14 cellular contexts compared by ENCODE assay signal in genomic region chr5:77768978-77769377, GRCh38.
"Had no signal": no experiment of that assay in that cellular context is flagged by ENCODE, and none has a peak within 500 bp of the region (broad histone marks: within the 10 kb centered on the region; RNA-seq: fewer than 3 reads in every experiment).

No MANE protein-coding gene starts in this region.

- H3K9me3 ChIP-seq: pancreas, stomach had no signal

- H3K9me3 Mint-ChIP-seq: activated T-cell treated with anti-CD3 and anti-CD28 coated beads, Interleukin-2, amount 50 U/mL, for 4 hours had no signal

- H3K4me3 ChIP-seq: pancreas, stomach had no signal

- H3K27me3 ChIP-seq: pancreas, stomach had no signal

- H3K27ac ChIP-seq: pancreas, stomach had no signal

- H3K4me3 Mint-ChIP-seq: activated T-cell treated with anti-CD3 and anti-CD28 coated beads, Interleukin-2, amount 50 U/mL, for 4 hours had no signal

- H3K27me3 Mint-ChIP-seq: naive thymus-derived CD4-positive, alpha-beta T cell had no signal

- DNase-seq: activated CD4-positive, alpha-beta T cell treated with anti-CD3 and anti-CD28 coated beads, Interleukin-2, amount 50 U/mL, for 4 hours; activated CD4-positive, CD25-positive, alpha-beta regulatory T cell treated with anti-CD3 and anti-CD28 coated beads, Interleukin-2, amount 50 U/mL, for 72 hours; activated effector memory CD4-positive, alpha-beta T cell treated with Interleukin-2 at 50 U/mL for 16 hours; activated T-cell treated with anti-CD3 and anti-CD28 coated beads, Interleukin-2, amount 50 U/mL, for 4 hours; erythroblast; islet precursor cell; naive thymus-derived CD4-positive, alpha-beta T cell; pancreas; stimulated activated CD4-positive, alpha-beta T cell treated with anti-CD3 and anti-CD28 coated beads, Interleukin-12 subunit alpha, Interleukin-12 subunit beta, amount 100 ng/mL, for 4 hours; stimulated activated CD4-positive, alpha-beta T cell treated with anti-CD3 and anti-CD28 coated beads, Interleukin-2, amount 100 ng/mL, for 24 hours; stomach; SW 1271 had no signal

- ATAC-seq: activated naive CD4-positive, alpha-beta T cell treated with anti-CD3 and anti-CD28 coated beads, Interleukin-2, amount 50 U/mL, for 72 hours; activated T-cell treated with anti-CD3 and anti-CD28 coated beads, Interleukin-2, amount 50 U/mL, for 4 hours; left lobe of liver; naive thymus-derived CD4-positive, alpha-beta T cell; pancreas had no signal

- H3K27ac Mint-ChIP-seq: activated naive CD4-positive, alpha-beta T cell treated with anti-CD3 and anti-CD28 coated beads, Interleukin-2, amount 50 U/mL, for 72 hours had no signal
